ENCODE assay signal across 23 cellular contexts in genomic region chr20:57868310-57868709, GRCh38.
"Had no signal": no experiment of that assay in that cellular context is flagged by ENCODE, and none has a peak within 500 bp of the region (broad histone marks: within the 10 kb centered on the region; RNA-seq: fewer than 3 reads in every experiment).

No MANE protein-coding gene starts in this region.

- H3K9me3 ChIP-seq: adrenal gland, body of pancreas, colonic mucosa, gastrocnemius medialis, lower lobe of right lung, neutrophil, ovary, thyroid gland had no signal

- H3K27me3 ChIP-seq: adrenal gland, body of pancreas, colonic mucosa, gastrocnemius medialis, ovary, thyroid gland had no signal

- H3K36me3 ChIP-seq: adrenal gland, colonic mucosa, gastrocnemius medialis, lower lobe of right lung, neutrophil, ovary, thyroid gland had no signal

- H3K27ac ChIP-seq: adrenal gland, body of pancreas, colonic mucosa, dorsolateral prefrontal cortex, gastrocnemius medialis, lower lobe of right lung, neutrophil, ovary, thyroid gland, VCaP had no signal

- DNase-seq: activated CD4-positive, alpha-beta T cell treated with anti-CD3 and anti-CD28 coated beads for 4 hours; activated CD4-positive, alpha-beta T cell treated with anti-CD3 and anti-CD28 coated beads, Interleukin-2, amount 50 U/mL, for 48 hours; activated naive CD4-positive, alpha-beta T cell treated with anti-CD3 and anti-CD28 coated beads for 36 hours; activated naive CD8-positive, alpha-beta T cell treated with anti-CD3 and anti-CD28 coated beads for 36 hours; activated T-cell treated with anti-CD3 and anti-CD28 coated beads, Interleukin-2, amount 50 U/mL, for 48 hours; adrenal gland; body of pancreas; cerebellar nuclear complex; colonic mucosa; dorsolateral prefrontal cortex; effector memory CD4-positive, alpha-beta T cell; gastrocnemius medialis; glutamatergic neuron; lower lobe of right lung; mesendoderm; natural killer cell; ovary; small intestine; stimulated activated CD4-positive, alpha-beta T cell treated with anti-CD3 and anti-CD28 coated beads, Interleukin-4, amount 100 ng/mL, for 24 hours; stimulated activated naive CD8-positive, alpha-beta T cell treated with anti-CD3 and anti-CD28 coated beads, Interleukin-15, amount 100 ng/mL, for 72 hours; thyroid gland had no signal

- H3K4me3 ChIP-seq: adrenal gland, body of pancreas, colonic mucosa, dorsolateral prefrontal cortex, gastrocnemius medialis, lower lobe of right lung, ovary, thyroid gland had no signal

- H3K4me1 ChIP-seq: adrenal gland, body of pancreas, colonic mucosa, gastrocnemius medialis, lower lobe of right lung, thyroid gland had no signal
